ENCODE assay signal across 8 cellular contexts in the genomic region with DNA sequence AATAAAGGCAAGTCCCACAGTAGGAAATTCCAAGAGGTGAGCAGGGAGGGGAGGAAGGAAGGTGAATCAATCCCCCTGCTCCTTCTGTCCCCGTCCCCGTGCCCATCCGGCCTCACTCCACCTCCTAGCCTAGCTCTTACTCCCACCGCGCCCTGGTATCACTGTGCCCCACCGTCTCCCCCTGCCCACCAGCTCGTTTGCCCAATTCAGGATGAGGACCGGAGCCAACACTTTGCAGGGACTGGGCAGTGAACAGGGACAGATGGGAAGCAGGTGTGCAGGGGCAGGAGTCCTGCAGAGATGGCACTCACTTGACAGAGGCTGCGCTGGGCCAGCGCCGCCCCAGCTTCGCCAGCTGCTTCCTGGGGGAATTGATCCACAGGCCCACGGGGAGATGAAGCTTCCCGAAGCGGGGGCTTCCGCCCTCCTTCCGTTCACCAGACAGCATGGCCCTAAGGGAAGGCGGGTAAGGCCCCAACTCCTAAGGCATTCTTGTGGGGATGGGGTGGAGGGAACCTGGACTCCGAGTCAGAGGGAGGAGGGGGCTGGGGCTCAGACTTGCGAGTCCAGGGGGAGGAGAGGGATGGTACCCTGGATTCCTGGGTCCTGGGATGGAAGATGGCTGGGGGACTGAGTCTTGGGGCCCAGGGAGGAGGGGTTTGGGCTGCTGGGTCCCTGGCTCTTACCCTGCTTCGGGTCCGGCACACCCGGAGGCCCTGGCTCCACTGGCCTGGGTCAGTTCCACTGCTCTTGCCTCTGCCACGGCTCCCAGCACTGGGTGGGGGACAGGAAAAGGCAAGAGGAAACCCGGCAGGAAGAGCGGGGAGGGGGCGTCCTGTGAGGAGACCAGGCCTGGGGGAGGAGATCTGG. TPM values are rescaled to one million over a fixed set of nuclear protein-coding genes. Genes with fewer than 3 reads are reported as not detected.
DNase-seq lines count a peak whose midpoint lies in the region; ATAC-seq and TF ChIP-seq lines count a peak whose summit lies in the region.

TSS of gene RASIP1 (minus strand) at position 776 of the 870 bp plus-strand sequence. CDS start at position 448, 328 bp downstream.

- no peaks in the 10 kb centered on the region for H3K27me3 ChIP-seq in RWPE2 (ENCODE audit: insufficient read depth, poor library complexity, severe bottlenecking)
- no peaks in the 10 kb centered on the region for H3K27me3 ChIP-seq in prostate gland (replicated peaks; ENCODE audit: insufficient read depth)

- ATAC-seq in RWPE2 (ENCODE audit: low read depth) = no peak
- ATAC-seq in Right ventricle myocardium inferior = peak; percentile 7
- no peak for ATAC-seq in GM21528 (IDR thresholded peaks at IDR 0.05; ENCODE audit: low FRiP score, unreplicated experiment)
- ATAC-seq in GM21381 (IDR thresholded peaks at IDR 0.05; ENCODE audit: unreplicated experiment) = no peak

- 61% methylated on average over 27 of the region's 27 CpGs for WGBS in prostate gland

- peaks cover 11% of the 10 kb centered on the region for H3K4me1 ChIP-seq in RWPE2 (ENCODE audit: insufficient read depth, poor library complexity, severe bottlenecking)
- H3K4me1 ChIP-seq in prostate gland (replicated peaks) = peaks cover 7% of the 10 kb centered on the region

- TF ChIP-seq POLR2A in prostate gland (IDR thresholded peaks at IDR 0.05) = no peak

- H3K4me3 ChIP-seq in RWPE2 (ENCODE audit: severe bottlenecking) (peak within 1 kb of the TSS; percentile 42), prostate gland (peak within 1 kb of the TSS; percentile 38 to 40)

- TF ChIP-seq CTCF in RWPE2 (IDR thresholded peaks at IDR 0.05; ENCODE audit: poor library complexity, severe bottlenecking) = no peak
- no peak for TF ChIP-seq CTCF in prostate gland (IDR thresholded peaks at IDR 0.05)

- H3K27ac ChIP-seq in RWPE2 (ENCODE audit: poor library complexity, severe bottlenecking) (no peak within 1 kb of the TSS), prostate gland (peak within 1 kb of the TSS; percentile 61 to 71)

- DNase-seq in DMS 273 (lab: John Stamatoyannopoulos, UW; ENCODE audit: unreplicated experiment) (peak; percentile 70), RWPE2 (ENCODE audit: low spot score) (no peak), Right ventricle myocardium inferior (ENCODE audit: missing footprints) (peak; percentile 81), prostate gland (ENCODE audit: low spot score) (no peak), KG1 (lab: John Stamatoyannopoulos, UW) (no peak)
- DNase-seq in activated CD4-positive, alpha-beta T cell treated with anti-CD3 and anti-CD28 coated beads, Interleukin-2, amount 50 U/mL, for 4 hours = no peak

- no peaks in the 10 kb centered on the region for H3K36me3 ChIP-seq in RWPE2 (ENCODE audit: low read depth)
- no peaks in the 10 kb centered on the region for H3K36me3 ChIP-seq in prostate gland

- H3K9me3 ChIP-seq in RWPE2 (ENCODE audit: severe bottlenecking) (no peaks in the 10 kb centered on the region), prostate gland (no peaks in the 10 kb centered on the region)

- intact Hi-C loops in Right ventricle myocardium inferior (cut with DNase I) = no loop called here
- intact Hi-C loops in prostate gland (cut with DNase I) = loop anchor here (10.0 kb wide), 1 partner anchor 65 kb away; the partner anchor contains the start of gene NTN5

RNA-seq across cellular contexts. Expression of gene RASIP1, which starts in this region (rescaled TPM):
- total RNA-seq in Right ventricle myocardium inferior = 15.3 TPM
- 10 to 100 TPM in 1 of 2 donors, 1 to 10 TPM in 1; 9.1 to 16.2 TPM for total RNA-seq in prostate gland

Comparison
In these comparisons a context has a peak if more than half of its experiments do, and no peak if none do; other contexts are left out.
1. DNase-seq: peak in DMS 273 (single experiment) and Right ventricle myocardium inferior (single experiment); none in RWPE2 (single experiment), prostate gland (single experiment), KG1 (single experiment) and activated CD4-positive, alpha-beta T cell treated with anti-CD3 and anti-CD28 coated beads, Interleukin-2, amount 50 U/mL, for 4 hours (0 of 2).